Comparison of ENCODE assay signal across 1 cellular context in genomic region chr11:27506200-27507182, GRCh38.
TF ChIP-seq lines count a peak whose summit lies in the region.

A gene with protein sequence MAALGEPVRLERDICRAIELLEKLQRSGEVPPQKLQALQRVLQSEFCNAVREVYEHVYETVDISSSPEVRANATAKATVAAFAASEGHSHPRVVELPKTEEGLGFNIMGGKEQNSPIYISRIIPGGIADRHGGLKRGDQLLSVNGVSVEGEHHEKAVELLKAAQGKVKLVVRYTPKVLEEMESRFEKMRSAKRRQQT (minus strand): TSS chr11:27506769. CDS start chr11:27506752, 17 bp downstream.

TF ChIP-seq in HepG2, 621 proteins besides CTCF, POLR2A, EP300 and RAD21 (continued from another document):
- peak; percentile 47; the same call in 1 of the 2 replicates for TF ChIP-seq ZNF281 (CRISPR knock-in tag; IDR thresholded peaks at IDR 0.05; ENCODE audit: borderline replicate concordance)
- no peak for TF ChIP-seq FOXA1 (IDR thresholded peaks at IDR 0.05)
- no peak for TF ChIP-seq FOXA1 (CRISPR knock-in tag; IDR thresholded peaks at IDR 0.05)
- no peak for TF ChIP-seq ZNF136 (CRISPR knock-in tag; IDR thresholded peaks at IDR 0.05; ENCODE audit: low read depth)
- no peak for TF ChIP-seq ZNF564 (CRISPR knock-in tag; IDR thresholded peaks at IDR 0.05)
- no peak for TF ChIP-seq SKI (IDR thresholded peaks at IDR 0.05; ENCODE audit: partially characterized antibody)
- 0 out of 2 replicates have a peak, but pooled peaks have one; percentile 7 for TF ChIP-seq NCOA2 (CRISPR knock-in tag; IDR thresholded peaks at IDR 0.05)
- peak; percentile 82; the same call in 1 of the 2 replicates for TF ChIP-seq ZNF430 (CRISPR knock-in tag; IDR thresholded peaks at IDR 0.05)
- peak; percentile 68; the same call in 1 of the 2 replicates for TF ChIP-seq ZNF891 (CRISPR knock-in tag; IDR thresholded peaks at IDR 0.05)
- TF ChIP-seq, protein P1, sequence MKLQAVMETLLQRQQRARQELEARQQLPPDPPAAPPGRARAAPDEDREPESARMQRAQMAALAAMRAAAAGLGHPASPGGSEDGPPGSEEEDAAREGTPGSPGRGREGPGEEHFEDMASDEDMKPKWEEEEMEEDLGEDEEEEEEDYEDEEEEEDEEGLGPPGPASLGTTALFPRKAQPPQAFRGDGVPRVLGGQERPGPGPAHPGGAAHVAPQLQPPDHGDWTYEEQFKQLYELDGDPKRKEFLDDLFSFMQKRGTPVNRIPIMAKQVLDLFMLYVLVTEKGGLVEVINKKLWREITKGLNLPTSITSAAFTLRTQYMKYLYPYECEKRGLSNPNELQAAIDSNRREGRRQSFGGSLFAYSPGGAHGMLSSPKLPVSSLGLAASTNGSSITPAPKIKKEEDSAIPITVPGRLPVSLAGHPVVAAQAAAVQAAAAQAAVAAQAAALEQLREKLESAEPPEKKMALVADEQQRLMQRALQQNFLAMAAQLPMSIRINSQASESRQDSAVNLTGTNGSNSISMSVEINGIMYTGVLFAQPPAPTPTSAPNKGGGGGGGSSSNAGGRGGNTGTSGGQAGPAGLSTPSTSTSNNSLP (IDR thresholded peaks at IDR 0.05; ENCODE audit: low read depth, low read length), result no peak
- peak; percentile 68; the same call in 1 of the 2 replicates for TF ChIP-seq ETV6 (CRISPR knock-in tag; conservative IDR thresholded peaks at IDR 0.05)
- no peak for TF ChIP-seq IKZF1 (IDR thresholded peaks at IDR 0.05)
- TF ChIP-seq, protein P2, sequence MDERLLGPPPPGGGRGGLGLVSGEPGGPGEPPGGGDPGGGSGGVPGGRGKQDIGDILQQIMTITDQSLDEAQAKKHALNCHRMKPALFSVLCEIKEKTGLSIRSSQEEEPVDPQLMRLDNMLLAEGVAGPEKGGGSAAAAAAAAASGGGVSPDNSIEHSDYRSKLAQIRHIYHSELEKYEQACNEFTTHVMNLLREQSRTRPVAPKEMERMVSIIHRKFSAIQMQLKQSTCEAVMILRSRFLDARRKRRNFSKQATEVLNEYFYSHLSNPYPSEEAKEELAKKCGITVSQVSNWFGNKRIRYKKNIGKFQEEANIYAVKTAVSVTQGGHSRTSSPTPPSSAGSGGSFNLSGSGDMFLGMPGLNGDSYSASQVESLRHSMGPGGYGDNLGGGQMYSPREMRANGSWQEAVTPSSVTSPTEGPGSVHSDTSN (CRISPR knock-in tag; IDR thresholded peaks at IDR 0.05), result no peak
- peak; percentile 90 for TF ChIP-seq ZSCAN30 (CRISPR knock-in tag; IDR thresholded peaks at IDR 0.05)
- no peak for TF ChIP-seq ZNF598 (CRISPR knock-in tag; IDR thresholded peaks at IDR 0.05; ENCODE audit: borderline replicate concordance)
- peak; percentile 72; the same call in 1 of the 2 replicates for TF ChIP-seq ERF (CRISPR knock-in tag; IDR thresholded peaks at IDR 0.05)
- no peak for TF ChIP-seq SMAD1 (CRISPR knock-in tag; IDR thresholded peaks at IDR 0.05; ENCODE audit: borderline replicate concordance, low read depth)
- peak; percentile 57; the same call in 1 of the 2 replicates for TF ChIP-seq WIZ (CRISPR knock-in tag; IDR thresholded peaks at IDR 0.05)
TF ChIP-seq in HepG2: peak in this region for 253.
